In genomic region chr3:50600841-50601591, GRCh38 we compare ENCODE assay signal across 1 cellular context.
TF ChIP-seq lines count a peak whose summit lies in the region.

No MANE protein-coding gene starts in this region.

TF ChIP-seq in HepG2, 621 proteins besides CTCF, POLR2A, EP300 and RAD21 (continued from another document and continues in another):
- no peak for TF ChIP-seq THAP8 (CRISPR knock-in tag; IDR thresholded peaks at IDR 0.05; ENCODE audit: borderline replicate concordance)
- no peak; the same call in 1 of the 2 replicates for TF ChIP-seq NR2C2 (CRISPR knock-in tag; IDR thresholded peaks at IDR 0.05; ENCODE audit: borderline replicate concordance)
- peak; percentile 90 for TF ChIP-seq TBX2 (CRISPR knock-in tag; IDR thresholded peaks at IDR 0.05; ENCODE audit: borderline replicate concordance)
- TF ChIP-seq RBAK (CRISPR knock-in tag; IDR thresholded peaks at IDR 0.05): no peak
- TF ChIP-seq RBM22 (optimal IDR thresholded peaks at IDR 0.05; ENCODE audit: low read length): peak; percentile 70
- peak; percentile 82 for TF ChIP-seq ZSCAN31 (CRISPR knock-in tag; IDR thresholded peaks at IDR 0.05; ENCODE audit: low read depth)
- no peak for TF ChIP-seq PHF5A (CRISPR knock-in tag; IDR thresholded peaks at IDR 0.05; ENCODE audit: low read depth, unreplicated experiment)
- no peak for TF ChIP-seq SYNCRIP (IDR thresholded peaks at IDR 0.05; ENCODE audit: insufficient read depth, low read depth, low read length)
- TF ChIP-seq U2AF2 (IDR thresholded peaks at IDR 0.05; ENCODE audit: low read depth, low read length): no peak
- TF ChIP-seq ZMYM3 (CRISPR knock-in tag; IDR thresholded peaks at IDR 0.05): peak; percentile 54
- TF ChIP-seq ZNF317 (CRISPR knock-in tag; IDR thresholded peaks at IDR 0.05): no peak
- no peak for TF ChIP-seq SRF (IDR thresholded peaks at IDR 0.05; ENCODE audit: low read depth, low read length)
- TF ChIP-seq ZNF552 (CRISPR knock-in tag; IDR thresholded peaks at IDR 0.05; ENCODE audit: borderline replicate concordance): no peak
- TF ChIP-seq CHCHD3 (CRISPR knock-in tag; IDR thresholded peaks at IDR 0.05): no peak
- peak; percentile 50; the same call in 1 of the 2 replicates for TF ChIP-seq PITX1 (CRISPR knock-in tag; IDR thresholded peaks at IDR 0.05)
- no peak for TF ChIP-seq ZBTB42 (CRISPR knock-in tag; IDR thresholded peaks at IDR 0.05)
- TF ChIP-seq MYC (CRISPR knock-in tag; IDR thresholded peaks at IDR 0.05; ENCODE audit: borderline replicate concordance): peak; percentile 73; the same call in 1 of the 2 replicates
- TF ChIP-seq HMG20B (CRISPR knock-in tag; conservative IDR thresholded peaks at IDR 0.05): peak; percentile 70
- TF ChIP-seq ZSCAN30 (CRISPR knock-in tag; IDR thresholded peaks at IDR 0.05): 0 out of 2 replicates have a peak, but pooled peaks have one; percentile 50
- 0 out of 2 replicates have a peak, but pooled peaks have one; percentile 56 for TF ChIP-seq MEF2D (CRISPR knock-in tag; IDR thresholded peaks at IDR 0.05)
- peak; percentile 73 for TF ChIP-seq NR2F6 (IDR thresholded peaks at IDR 0.05)
- peak; percentile 86 for TF ChIP-seq NR2F6 (CRISPR knock-in tag; IDR thresholded peaks at IDR 0.05)
- TF ChIP-seq ZNF567 (CRISPR knock-in tag; IDR thresholded peaks at IDR 0.05; ENCODE audit: borderline replicate concordance): no peak
- peak; percentile 92 for TF ChIP-seq ZFY (CRISPR knock-in tag; IDR thresholded peaks at IDR 0.05)
- no peak for TF ChIP-seq GPBP1L1 (CRISPR knock-in tag; IDR thresholded peaks at IDR 0.05)
- TF ChIP-seq UBTF (CRISPR knock-in tag; IDR thresholded peaks at IDR 0.05): peak; percentile 89
- peak; percentile 78 for TF ChIP-seq ELF1 (CRISPR knock-in tag; IDR thresholded peaks at IDR 0.05)
- no peak for TF ChIP-seq CAMTA2 (CRISPR knock-in tag; IDR thresholded peaks at IDR 0.05; ENCODE audit: borderline replicate concordance)
- TF ChIP-seq MXD1 (CRISPR knock-in tag; IDR thresholded peaks at IDR 0.05): peak; percentile 34; the same call in 1 of the 2 replicates
- TF ChIP-seq NPAS2 (CRISPR knock-in tag; IDR thresholded peaks at IDR 0.05; ENCODE audit: borderline replicate concordance): no peak
- TF ChIP-seq PRPF4 (IDR thresholded peaks at IDR 0.05; ENCODE audit: low read depth, low read length, poor library complexity, severe bottlenecking): no peak
- TF ChIP-seq GTF2F1 (IDR thresholded peaks at IDR 0.05; ENCODE audit: low read length): no peak
- TF ChIP-seq ATF4 (CRISPR knock-in tag; IDR thresholded peaks at IDR 0.05): peak in 1 of 2 experiments; percentile 71; a peak in 2 of 4 replicates
- no peak for TF ChIP-seq FOXJ3 (CRISPR knock-in tag; IDR thresholded peaks at IDR 0.05; ENCODE audit: borderline replicate concordance)
- TF ChIP-seq CENPT (CRISPR knock-in tag; IDR thresholded peaks at IDR 0.05; ENCODE audit: low read depth): no peak
- no peak for TF ChIP-seq GMEB2 (CRISPR knock-in tag; IDR thresholded peaks at IDR 0.05; ENCODE audit: low read depth)
- TF ChIP-seq ZNF124 (CRISPR knock-in tag; IDR thresholded peaks at IDR 0.05): 0 out of 2 replicates have a peak, but pooled peaks have one; percentile 20
- peak; percentile 36; the same call in 1 of the 2 replicates for TF ChIP-seq ZNF792 (CRISPR knock-in tag; IDR thresholded peaks at IDR 0.05)
- TF ChIP-seq GATAD1 (CRISPR knock-in tag; IDR thresholded peaks at IDR 0.05): peak; percentile 62; the same call in 1 of the 2 replicates
- TF ChIP-seq FOXC1 (CRISPR knock-in tag; IDR thresholded peaks at IDR 0.05; ENCODE audit: borderline replicate concordance): peak; percentile 49; the same call in 1 of the 2 replicates
- no peak for TF ChIP-seq TERF1 (CRISPR knock-in tag; IDR thresholded peaks at IDR 0.05)
- no peak for TF ChIP-seq NFAT5 (CRISPR knock-in tag; IDR thresholded peaks at IDR 0.05)
- TF ChIP-seq GRHL1 (CRISPR knock-in tag; conservative IDR thresholded peaks at IDR 0.05): no peak
- TF ChIP-seq GATA4 (IDR thresholded peaks at IDR 0.05; ENCODE audit: borderline replicate concordance, low read depth): no peak
- TF ChIP-seq ZNF3 (CRISPR knock-in tag; IDR thresholded peaks at IDR 0.05): no peak
- TF ChIP-seq ELF3 (CRISPR knock-in tag; IDR thresholded peaks at IDR 0.05): peak; percentile 84
- no peak; the same call in 1 of the 2 replicates for TF ChIP-seq ZNF333 (CRISPR knock-in tag; IDR thresholded peaks at IDR 0.05; ENCODE audit: borderline replicate concordance)
- TF ChIP-seq PHB2 (IDR thresholded peaks at IDR 0.05; ENCODE audit: partially characterized antibody): no peak
- TF ChIP-seq ZNF230 (CRISPR knock-in tag; IDR thresholded peaks at IDR 0.05): no peak
- TF ChIP-seq IRF9 (CRISPR knock-in tag; IDR thresholded peaks at IDR 0.05; ENCODE audit: borderline replicate concordance): no peak
- peak; percentile 58; the same call in 1 of the 2 replicates for TF ChIP-seq MAZ (IDR thresholded peaks at IDR 0.05; ENCODE audit: borderline replicate concordance, low read depth, low read length)
- peak; percentile 85 for TF ChIP-seq MAZ (CRISPR knock-in tag; IDR thresholded peaks at IDR 0.05; ENCODE audit: low read depth)
- TF ChIP-seq ZFP36L2 (CRISPR knock-in tag; IDR thresholded peaks at IDR 0.05): no peak
- peak; percentile 65; the same call in 1 of the 2 replicates for TF ChIP-seq HMG20A (CRISPR knock-in tag; IDR thresholded peaks at IDR 0.05; ENCODE audit: borderline replicate concordance)
